In genomic region chr10:8462565-8462964, GRCh38 we compare ENCODE assay signal across 20 cellular contexts.
DNase-seq lines count a peak whose midpoint lies in the region; ATAC-seq, FAIRE-seq and TF ChIP-seq lines count a peak whose summit lies in the region.
"Had no signal": no experiment of that assay in that cellular context is flagged by ENCODE, and none has a peak within 500 bp of the region (broad histone marks: within the 10 kb centered on the region; RNA-seq: fewer than 3 reads in every experiment).

No MANE protein-coding gene starts in this region.

- ATAC-seq in RWPE2 (ENCODE audit: low read depth): peak; percentile 33; the same call in 1 of the 3 replicates
- ATAC-seq: CD8-positive, alpha-beta T cell; GM23338 had no signal

- H3K4me3 Mint-ChIP-seq in activated naive CD4-positive, alpha-beta T cell treated with anti-CD3 and anti-CD28 coated beads, Interleukin-2, amount 50 U/mL, for 24 hours: no peak overlapping the region
- H3K4me3 Mint-ChIP-seq in activated naive CD4-positive, alpha-beta T cell treated with anti-CD3 and anti-CD28 coated beads for 36 hours: no peak overlapping the region
- H3K4me3 Mint-ChIP-seq: CD8-positive, alpha-beta T cell; GM23338 had no signal

- peaks cover 8% of the 10 kb centered on the region for H3K27me3 Mint-ChIP-seq in activated naive CD4-positive, alpha-beta T cell treated with anti-CD3 and anti-CD28 coated beads, Interleukin-2, amount 50 U/mL, for 24 hours
- H3K27me3 Mint-ChIP-seq in activated naive CD4-positive, alpha-beta T cell treated with anti-CD3 and anti-CD28 coated beads for 36 hours (ENCODE audit: low read depth): peaks cover 8% of the 10 kb centered on the region

- H3K9me3 ChIP-seq in RWPE2 (ENCODE audit: severe bottlenecking) (no peaks in the 10 kb centered on the region), trophoblast cell (ENCODE audit: insufficient read depth, low read depth, low read length) (peaks cover 2% of the 10 kb centered on the region), GM23248 (ENCODE audit: low read depth) (no peaks in the 10 kb centered on the region)

- H3K18ac ChIP-seq in trophoblast cell (ENCODE audit: low read length): no peak overlapping the region

- no peaks in the 10 kb centered on the region for H3K79me1 ChIP-seq in trophoblast cell (ENCODE audit: low read length)

- no peaks in the 10 kb centered on the region for H3K4me1 Mint-ChIP-seq in activated naive CD4-positive, alpha-beta T cell treated with anti-CD3 and anti-CD28 coated beads, Interleukin-2, amount 50 U/mL, for 24 hours
- peaks cover 3% of the 10 kb centered on the region for H3K4me1 Mint-ChIP-seq in activated naive CD4-positive, alpha-beta T cell treated with anti-CD3 and anti-CD28 coated beads for 36 hours (ENCODE audit: low read depth)

- no peak overlapping the region for H2BK12ac ChIP-seq in trophoblast cell (ENCODE audit: low read length)

- no peak overlapping the region for H4K8ac ChIP-seq in trophoblast cell (ENCODE audit: low read depth, low read length)

- H4K20me1 ChIP-seq in GM23248 (ENCODE audit: insufficient read depth): no peaks in the 10 kb centered on the region; the same call in 1 of the 2 replicates
- H4K20me1 ChIP-seq: BLaER1 had no signal

- WGBS in trophoblast cell (ENCODE audit: extremely low coverage, insufficient coverage, insufficient read length): no CpG with 5 or more reads among the region's 3 CpGs
- WGBS in GM23248 (ENCODE audit: low coverage in 1 of 2, low lambda C conversion rate in 2 of 2, missing lambda C conversion rate in 2 of 2), 2 experiments: 40 to 46% methylated on average over 3 of the region's 3 CpGs

- H3K36me3 ChIP-seq in RWPE2 (ENCODE audit: low read depth) (no peaks in the 10 kb centered on the region), bronchial epithelial cell (ENCODE audit: control insufficient read depth, insufficient read depth, low read length) (no peaks in the 10 kb centered on the region), trophoblast cell (ENCODE audit: control insufficient read depth in 1 of 2, insufficient read depth in 2 of 2, low read length in 2 of 2) (no peaks in the 10 kb centered on the region), GM23248 (ENCODE audit: low read depth) (no peaks in the 10 kb centered on the region)
- H3K36me3 ChIP-seq: BLaER1 had no signal

- H3K9me2 ChIP-seq in GM23248 (ENCODE audit: insufficient read depth): no peaks in the 10 kb centered on the region

- no peak overlapping the region for H3K14ac ChIP-seq in trophoblast cell (ENCODE audit: low read length)

- no peak overlapping the region for H4K91ac ChIP-seq in trophoblast cell (ENCODE audit: low read depth, low read length)

- no peak overlapping the region for H2AK5ac ChIP-seq in trophoblast cell (ENCODE audit: low read length)

- in situ Hi-C loops in GM23248 (cut with MboI): no loop called here

- H3K9ac ChIP-seq in trophoblast cell (ENCODE audit: low read length) (no peak overlapping the region), GM23248 (no peak overlapping the region)
- H3K9ac ChIP-seq: BLaER1 had no signal

- no peaks in the 10 kb centered on the region for H3K27me3 ChIP-seq in RWPE2 (ENCODE audit: insufficient read depth, poor library complexity, severe bottlenecking)
- no peaks in the 10 kb centered on the region for H3K27me3 ChIP-seq in bronchial epithelial cell (ENCODE audit: control insufficient read depth, insufficient read depth, low read length)
- H3K27me3 ChIP-seq in trophoblast cell (ENCODE audit: insufficient read depth, low read length): no peaks in the 10 kb centered on the region
- no peaks in the 10 kb centered on the region for H3K27me3 ChIP-seq in GM23248 (replicated peaks; ENCODE audit: insufficient read depth)
- H3K27me3 ChIP-seq: BLaER1 had no signal

- H3K9me3 Mint-ChIP-seq in activated naive CD4-positive, alpha-beta T cell treated with anti-CD3 and anti-CD28 coated beads, Interleukin-2, amount 50 U/mL, for 24 hours: no peaks in the 10 kb centered on the region
- peaks cover 4% of the 10 kb centered on the region for H3K9me3 Mint-ChIP-seq in activated naive CD4-positive, alpha-beta T cell treated with anti-CD3 and anti-CD28 coated beads for 36 hours
- H3K9me3 Mint-ChIP-seq: CD8-positive, alpha-beta T cell had no signal

- no peak overlapping the region for H3K4ac ChIP-seq in trophoblast cell (ENCODE audit: low read depth, low read length)

- H3K79me2 ChIP-seq in trophoblast cell (ENCODE audit: control insufficient read depth, insufficient read depth, low read length, poor library complexity) (no peaks in the 10 kb centered on the region), GM23248 (ENCODE audit: insufficient read depth) (no peaks in the 10 kb centered on the region)

- CTCF ChIA-PET in activated naive CD4-positive, alpha-beta T cell treated with anti-CD3 and anti-CD28 coated beads for 36 hours (lab: Charles Lee): no interaction called here

- H2AFZ ChIP-seq in trophoblast cell (ENCODE audit: insufficient read depth, low read length, poor library complexity) (no peak overlapping the region), GM23248 (no peak overlapping the region)
- H2AFZ ChIP-seq: GM23338 had no signal

- H2BK120ac ChIP-seq in trophoblast cell (ENCODE audit: insufficient read depth, low read length, poor library complexity): no peak overlapping the region

- intact Hi-C loops in activated naive CD4-positive, alpha-beta T cell treated with anti-CD3 and anti-CD28 coated beads for 36 hours (cut with micrococcal nuclease): no loop called here

- TF ChIP-seq CTCF in RWPE2 (IDR thresholded peaks at IDR 0.05; ENCODE audit: poor library complexity, severe bottlenecking) (no peak), bronchial epithelial cell (IDR thresholded peaks at IDR 0.05; ENCODE audit: insufficient read depth, low read length, severe bottlenecking) (no peak)

- DNase-seq in activated naive CD4-positive, alpha-beta T cell treated with anti-CD3 and anti-CD28 coated beads for 36 hours: no peak
- DNase-seq in RWPE2 (ENCODE audit: low spot score) (no peak), bronchial epithelial cell (ENCODE audit: low read depth) (peak; percentile 17), trophoblast cell (peak; percentile 34 to 68), DMS79 (lab: John Stamatoyannopoulos, UW) (no peak), GM23248 (no peak)
- no peak for DNase-seq in activated CD4-positive, alpha-beta T cell treated with anti-CD3 and anti-CD28 coated beads for 4 hours
- DNase-seq: Calu3; CD8-positive, alpha-beta T cell; DND-41; HCEC 1CT had no signal

- H3K4me1 ChIP-seq in RWPE2 (ENCODE audit: insufficient read depth, poor library complexity, severe bottlenecking) (no peaks in the 10 kb centered on the region), trophoblast cell (ENCODE audit: control insufficient read depth in 1 of 2, insufficient read depth in 2 of 2, low read length in 2 of 2) (no peaks in the 10 kb centered on the region), GM23248 (ENCODE audit: insufficient read depth) (no peaks in the 10 kb centered on the region)
- H3K4me1 ChIP-seq: BLaER1 had no signal

- H3K27ac Mint-ChIP-seq in activated naive CD4-positive, alpha-beta T cell treated with anti-CD3 and anti-CD28 coated beads, Interleukin-2, amount 50 U/mL, for 24 hours: peak overlapping the region; percentile 5
- no peak overlapping the region for H3K27ac Mint-ChIP-seq in activated naive CD4-positive, alpha-beta T cell treated with anti-CD3 and anti-CD28 coated beads for 36 hours
- H3K27ac Mint-ChIP-seq: CD8-positive, alpha-beta T cell; GM23338 had no signal

- H3F3A ChIP-seq in GM23248 (ENCODE audit: insufficient read depth): no peaks in the 10 kb centered on the region

- no peak overlapping the region for H4K12ac ChIP-seq in trophoblast cell (ENCODE audit: low read depth, low read length)

- no peak overlapping the region for H3K4me2 ChIP-seq in trophoblast cell (ENCODE audit: low read length)
- H3K4me2 ChIP-seq in GM23248 (ENCODE audit: unreplicated experiment): no peak overlapping the region
- H3K4me2 ChIP-seq: BLaER1, GM23338 had no signal

- H3K36me3 Mint-ChIP-seq in activated naive CD4-positive, alpha-beta T cell treated with anti-CD3 and anti-CD28 coated beads, Interleukin-2, amount 50 U/mL, for 24 hours: peaks cover 2% of the 10 kb centered on the region
- no peaks in the 10 kb centered on the region for H3K36me3 Mint-ChIP-seq in activated naive CD4-positive, alpha-beta T cell treated with anti-CD3 and anti-CD28 coated beads for 36 hours (ENCODE audit: low read depth)
- H3K36me3 Mint-ChIP-seq: CD8-positive, alpha-beta T cell had no signal

- H3K27ac ChIP-seq in RWPE2 (ENCODE audit: poor library complexity, severe bottlenecking) (no peak overlapping the region), trophoblast cell (ENCODE audit: low read depth, low read length) (no peak overlapping the region), GM23248 (no peak overlapping the region)
- H3K27ac ChIP-seq: 22Rv1, BLaER1, HL-60 had no signal

- no peak overlapping the region for H3K23ac ChIP-seq in trophoblast cell (ENCODE audit: low read length)

- H3K4me3 ChIP-seq in RWPE2 (ENCODE audit: severe bottlenecking): no peak overlapping the region
- H3K4me3 ChIP-seq in bronchial epithelial cell (ENCODE audit: low read depth, low read length): no peak overlapping the region
- no peak overlapping the region for H3K4me3 ChIP-seq in trophoblast cell (ENCODE audit: low read depth, low read length)
- no peak overlapping the region for H3K4me3 ChIP-seq in GM23248
- H3K4me3 ChIP-seq: BLaER1, GM23338 had no signal

- FAIRE-seq in bronchial epithelial cell (lab: Jason Lieb, UNC): no peak
- FAIRE-seq: G401.6, GM12891, GM18507, H54 had no signal

- no peak overlapping the region for H2BK5ac ChIP-seq in trophoblast cell (ENCODE audit: low read depth, low read length, poor library complexity)

Comparison
In these comparisons a context has a peak if more than half of its experiments do, and no peak if none do; other contexts are left out.
1. DNase-seq: peak in bronchial epithelial cell (single experiment) and trophoblast cell (2 of 2); none in activated naive CD4-positive, alpha-beta T cell treated with anti-CD3 and anti-CD28 coated beads for 36 hours (single experiment), RWPE2 (single experiment), DMS79 (single experiment), GM23248 (single experiment) and activated CD4-positive, alpha-beta T cell treated with anti-CD3 and anti-CD28 coated beads for 4 hours (0 of 2).